In the genomic region with DNA sequence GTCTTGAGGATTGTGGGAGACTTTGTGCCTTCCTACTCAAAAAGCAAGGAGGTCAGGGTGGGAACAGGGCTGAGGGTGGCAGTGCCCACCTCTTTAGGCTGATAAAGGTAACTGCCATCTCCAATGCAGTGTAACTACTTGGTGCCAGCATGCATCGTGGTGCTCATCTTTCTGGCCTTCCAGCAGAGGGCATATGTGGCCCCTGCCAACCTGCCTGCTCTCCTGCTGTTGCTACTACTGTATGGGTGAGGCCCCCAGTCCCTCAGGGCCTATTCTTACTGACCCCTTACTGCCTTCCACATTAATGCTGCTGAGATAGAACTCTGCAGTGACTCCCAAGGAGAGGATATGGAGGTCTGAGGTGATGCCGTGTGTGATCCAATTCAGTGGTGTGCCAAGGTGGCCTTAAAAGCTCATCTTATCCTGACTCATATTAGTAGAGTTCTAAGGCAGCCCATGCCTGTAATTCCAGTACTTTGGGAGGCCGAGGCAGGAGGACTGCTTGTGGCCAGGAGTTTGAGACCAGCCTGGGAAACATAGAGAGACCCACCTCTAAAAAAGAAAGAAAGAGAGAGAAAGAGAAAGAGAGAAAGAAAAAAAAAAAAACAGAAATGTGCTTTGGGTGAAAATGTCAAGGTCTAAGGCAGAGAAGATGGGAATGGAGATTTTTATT, we compare ENCODE assay signal across 1 cellular context.
TF ChIP-seq lines count a peak whose summit lies in the region.

No MANE protein-coding gene starts in this region.

TF ChIP-seq in K562, 482 proteins besides CTCF, POLR2A, EP300 and RAD21:
- no peak for TF ChIP-seq NR4A1 (CRISPR knock-in tag; IDR thresholded peaks at IDR 0.05)
- no peak for TF ChIP-seq NR4A1 (tag; IDR thresholded peaks at IDR 0.05)
- no peak for TF ChIP-seq ARID1B (IDR thresholded peaks at IDR 0.05)
- no peak for TF ChIP-seq BRF2 (IDR thresholded peaks at IDR 0.05; ENCODE audit: borderline replicate concordance, insufficient read depth, insufficient read length)
- TF ChIP-seq TAF1 (IDR thresholded peaks at IDR 0.05; ENCODE audit: control insufficient read depth, extremely low read depth, insufficient read depth, low read length, severe bottlenecking): no peak
- no peak for TF ChIP-seq NCOR1 (IDR thresholded peaks at IDR 0.05)
- TF ChIP-seq ZNF282 (CRISPR knock-in tag; IDR thresholded peaks at IDR 0.05): no peak
- TF ChIP-seq NCOA6 (IDR thresholded peaks at IDR 0.05): no peak
TF ChIP-seq in K562: peak in this region for 0.
